ENCODE assay signal across 11 cellular contexts in genomic region chrX:35726176-35726575, GRCh38.
DNase-seq lines count a peak whose midpoint lies in the region; ATAC-seq and TF ChIP-seq lines count a peak whose summit lies in the region.
"Had no signal": no experiment of that assay in that cellular context is flagged by ENCODE, and none has a peak within 500 bp of the region (broad histone marks: within the 10 kb centered on the region; RNA-seq: fewer than 3 reads in every experiment).

No MANE protein-coding gene starts in this region.

- in situ Hi-C loops in astrocyte of the cerebellum (cut with HindIII; ENCODE audit: low sequenced_read_pairs), result no loop called here

- H3K9me3 ChIP-seq in DOHH2 (ENCODE audit: control insufficient read depth, insufficient read depth, low read length), result no peaks in the 10 kb centered on the region

- ATAC-seq in left lobe of liver, result peak; percentile 38
- no peak for ATAC-seq in GM18511 (IDR thresholded peaks at IDR 0.05; ENCODE audit: unreplicated experiment)
- no peak for ATAC-seq in GM18868 (IDR thresholded peaks at IDR 0.05; ENCODE audit: unreplicated experiment)
- ATAC-seq: left colon had no signal

- H3K4me3 ChIP-seq in DOHH2 (ENCODE audit: low read length), result no peak overlapping the region
- H3K4me3 ChIP-seq in astrocyte of the cerebellum (ENCODE audit: low read depth, low read length), result no peak overlapping the region

- H3K4me2 ChIP-seq in DOHH2 (ENCODE audit: low read length), result no peak overlapping the region

- H3K36me3 ChIP-seq in DOHH2 (ENCODE audit: control insufficient read depth, low read length), result no peaks in the 10 kb centered on the region

- DNase-seq in LoVo (ENCODE audit: low spot score), result peak; percentile 2
- peak; percentile 8 for DNase-seq in astrocyte of the cerebellum (ENCODE audit: low read depth)
- no peak for DNase-seq in left lobe of liver (ENCODE audit: low spot score)
- DNase-seq in NCI-H748 (lab: John Stamatoyannopoulos, UW; ENCODE audit: unreplicated experiment), result no peak
- no peak for DNase-seq in HUDEP-2 (lab: John Stamatoyannopoulos, UW; ENCODE audit: unreplicated experiment in 76 of 76)
- DNase-seq: activated CD4-positive, alpha-beta T cell treated with anti-CD3 and anti-CD28 coated beads, Interleukin-2, amount 10 ng/mL, durations not matched to agents 24 days and 14 days; activated naive CD8-positive, alpha-beta T cell treated with anti-CD3 and anti-CD28 coated beads for 36 hours had no signal

- no peak overlapping the region for H3K27ac ChIP-seq in DOHH2 (ENCODE audit: low read depth, low read length)

- TF ChIP-seq CTCF in DOHH2 (IDR thresholded peaks at IDR 0.05; ENCODE audit: low read depth, low read length, poor library complexity, severe bottlenecking) (peak; percentile 17), astrocyte of the cerebellum (IDR thresholded peaks at IDR 0.05; ENCODE audit: low read depth, low read length, missing control alignments) (peak; percentile 18)

- H3K27me3 ChIP-seq in DOHH2 (ENCODE audit: control insufficient read depth, low read length), result no peaks in the 10 kb centered on the region

- no peaks in the 10 kb centered on the region for H3K79me2 ChIP-seq in DOHH2 (ENCODE audit: control insufficient read depth, low read length)

- no peaks in the 10 kb centered on the region for H3K9me2 ChIP-seq in DOHH2 (replicated peaks; ENCODE audit: control insufficient read depth, low read length)

- no peaks in the 10 kb centered on the region for H3F3A ChIP-seq in DOHH2 (ENCODE audit: control insufficient read depth, insufficient read depth)

- no peaks in the 10 kb centered on the region for H3K4me1 ChIP-seq in DOHH2 (ENCODE audit: control insufficient read depth, low read length)

- H4K20me1 ChIP-seq in DOHH2 (ENCODE audit: control insufficient read depth, insufficient read depth, low read depth, low read length), result no peaks in the 10 kb centered on the region

Comparison
In these comparisons a context has a peak if more than half of its experiments do, and no peak if none do; other contexts are left out.
1. DNase-seq: peak in LoVo (single experiment) and astrocyte of the cerebellum (single experiment); none in left lobe of liver (single experiment), NCI-H748 (single experiment) and HUDEP-2 (0 of 76).